8 cellular contexts compared by ENCODE assay signal in genomic region chr1:27137022-27137542, GRCh38. TPM values are rescaled to one million over a fixed set of nuclear protein-coding genes. Genes with fewer than 3 reads are reported as not detected.
DNase-seq lines count a peak whose midpoint lies in the region; ATAC-seq and TF ChIP-seq lines count a peak whose summit lies in the region.

No MANE protein-coding gene starts in this region.

- intact Hi-C loops in activated B cell treated with CpG ODN at 0.5 μM for 24 hours (cut with micrococcal nuclease): loop anchor here (1.0 kb wide), 1 partner anchor 18 kb away; the partner anchor contains the start of gene SLC9A1

- H3K36me3 Mint-ChIP-seq in activated B cell treated with CpG ODN at 0.5 μM for 24 hours (ENCODE audit: low read depth) (no peaks in the 10 kb centered on the region), nephron (ENCODE audit: low read depth) (no peaks in the 10 kb centered on the region)

- peak overlapping the region; percentile 66 for H3K4me3 Mint-ChIP-seq in activated B cell treated with CpG ODN at 0.5 μM for 24 hours
- no peak overlapping the region for H3K4me3 Mint-ChIP-seq in nephron

- H3K9me3 Mint-ChIP-seq in activated B cell treated with CpG ODN at 0.5 μM for 24 hours (no peaks in the 10 kb centered on the region), nephron (no peaks in the 10 kb centered on the region)

- H3K27me3 Mint-ChIP-seq in activated B cell treated with CpG ODN at 0.5 μM for 24 hours (no peaks in the 10 kb centered on the region), nephron (ENCODE audit: low read depth) (no peaks in the 10 kb centered on the region)

- POLR2A ChIA-PET in activated B cell treated with CpG ODN at 0.5 μM for 24 hours (lab: Charles Lee): interaction anchor here (0.6 to 12.3 kb wide), 4 partner anchors 13 to 30 kb away, joined by 3 to 127 read pairs (median 4); partner anchors contain the start of gene SLC9A1

- H3K27ac ChIP-seq in temporal lobe (ENCODE audit: low read depth, low read length): peak overlapping the region; percentile 74

- CTCF ChIA-PET in activated B cell treated with CpG ODN at 0.5 μM for 24 hours (lab: Charles Lee): interaction anchor here (0.7 kb wide), 1 partner anchor 18 kb away, joined by 4 read pairs; the partner anchor contains the start of gene SLC9A1

- H3K4me1 Mint-ChIP-seq in activated B cell treated with CpG ODN at 0.5 μM for 24 hours: peaks cover 55% of the 10 kb centered on the region
- peaks cover 38% of the 10 kb centered on the region for H3K4me1 Mint-ChIP-seq in nephron

- peak; percentile 59 for DNase-seq in SIG-M5 treated with dmso at 0.1 percent for 504 hours (lab: John Stamatoyannopoulos, UW; ENCODE audit: unreplicated experiment)
- no peak for DNase-seq in SIG-M5 (lab: John Stamatoyannopoulos, UW)
- peak; percentile 41 for DNase-seq in activated B cell treated with CpG ODN at 0.5 μM for 24 hours
- peak; percentile 54 for DNase-seq in cerebellum (ENCODE audit: low spot score)
- no peak for DNase-seq in amniotic stem cell (lab: John Stamatoyannopoulos, UW)

- ATAC-seq in activated B cell treated with CpG ODN at 0.5 μM for 24 hours (ENCODE audit: low read depth) (peak; percentile 83), HG02610 (IDR thresholded peaks at IDR 0.05; ENCODE audit: unreplicated experiment) (no peak)

- TF ChIP-seq CTCF in activated B cell treated with CpG ODN at 0.5 μM for 24 hours (IDR thresholded peaks at IDR 0.05) (no peak), nephron (IDR thresholded peaks at IDR 0.05; ENCODE audit: unreplicated experiment in 3 of 3) (no peak)

- H3K27ac Mint-ChIP-seq in activated B cell treated with CpG ODN at 0.5 μM for 24 hours: peak overlapping the region; percentile 93
- peak overlapping the region; percentile 20 to 90 (median 24) for H3K27ac Mint-ChIP-seq in nephron

RNA-seq across cellular contexts. Expression of gene SLC9A1, which starts 17.8 kb away (rescaled TPM):
- total RNA-seq in activated B cell treated with CpG ODN at 0.5 μM for 24 hours: 12.2 and 13.6 TPM in 2 replicates
- total RNA-seq in cerebellum: 3.9 TPM
- total RNA-seq in temporal lobe: 2.5 TPM

Comparison
In these comparisons a context has a peak if more than half of its experiments do, and no peak if none do; other contexts are left out.
1. DNase-seq: peak in SIG-M5 treated with dmso at 0.1 percent for 504 hours (single experiment), activated B cell treated with CpG ODN at 0.5 μM for 24 hours (single experiment) and cerebellum (single experiment); none in SIG-M5 (single experiment) and amniotic stem cell (single experiment).